39 cellular contexts compared by ENCODE assay signal in the genomic region with DNA sequence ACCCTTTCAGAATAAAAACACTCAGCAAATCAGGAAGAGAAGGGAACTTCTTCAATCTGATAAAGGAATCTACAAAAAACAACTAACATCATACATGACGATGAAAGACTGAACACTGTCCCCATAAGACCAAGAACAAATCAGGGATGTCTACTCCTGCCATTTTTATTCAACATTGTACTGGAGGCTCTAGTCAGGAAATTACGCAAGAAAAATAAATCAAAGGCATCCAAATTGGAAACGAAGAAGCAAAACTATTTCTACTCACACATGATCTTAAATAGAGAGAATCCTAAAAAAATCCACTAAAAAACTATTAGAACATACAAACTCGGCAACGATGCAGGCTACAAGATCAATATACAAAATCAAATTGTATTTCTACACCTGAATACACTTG.
"Had no signal": no experiment of that assay in that cellular context is flagged by ENCODE, and none has a peak within 500 bp of the region (broad histone marks: within the 10 kb centered on the region; RNA-seq: fewer than 3 reads in every experiment).

No MANE protein-coding gene starts in this region.

- H3K4me1 Mint-ChIP-seq: activated T-helper 17 cell treated with anti-CD3 and anti-CD28 coated beads, Interleukin-2, amount 50 U/mL, for 72 hours had no signal

- H3K4me3 Mint-ChIP-seq: activated B cell treated with CpG ODN at 0.5 μM for 24 hours; activated CD4-positive, alpha-beta memory T cell treated with anti-CD3 and anti-CD28 coated beads, Interleukin-2, amount 10 ng/mL, durations not matched to agents 7 days and 5 days; activated CD8-positive, alpha-beta memory T cell treated with anti-CD3 and anti-CD28 coated beads, Interleukin-2, amount 10 ng/mL, durations not matched to agents 7 days and 5 days; activated naive CD8-positive, alpha-beta T cell treated with anti-CD3 and anti-CD28 coated beads for 36 hours; activated T-cell treated with anti-CD3 and anti-CD28 coated beads, Interleukin-2, amount 50 U/mL, for 72 hours; activated T-helper 17 cell treated with anti-CD3 and anti-CD28 coated beads, Interleukin-2, amount 50 U/mL, for 72 hours; T-cell had no signal

- H3K27me3 ChIP-seq: ascending aorta, cardiac muscle cell, MG63 had no signal

- H3K4me3 ChIP-seq: ascending aorta, cardiac muscle cell, MG63, PC-9 had no signal

- H3K9me3 ChIP-seq: ascending aorta, MG63 had no signal

- H3K27ac Mint-ChIP-seq: activated B cell treated with CpG ODN at 0.5 μM for 24 hours; activated CD4-positive, alpha-beta memory T cell treated with anti-CD3 and anti-CD28 coated beads, Interleukin-2, amount 10 ng/mL, durations not matched to agents 7 days and 5 days; activated CD8-positive, alpha-beta memory T cell treated with anti-CD3 and anti-CD28 coated beads, Interleukin-2, amount 10 ng/mL, durations not matched to agents 7 days and 5 days; activated naive CD8-positive, alpha-beta T cell treated with anti-CD3 and anti-CD28 coated beads for 36 hours; activated T-cell treated with anti-CD3 and anti-CD28 coated beads, Interleukin-2, amount 50 U/mL, for 72 hours; activated T-helper 17 cell treated with anti-CD3 and anti-CD28 coated beads, Interleukin-2, amount 50 U/mL, for 72 hours; T-cell had no signal

- ATAC-seq: activated CD8-positive, alpha-beta memory T cell treated with anti-CD3 and anti-CD28 coated beads, Interleukin-2, amount 10 ng/mL, durations not matched to agents 7 days and 5 days; activated T-cell treated with anti-CD3 and anti-CD28 coated beads, Interleukin-2, amount 50 U/mL, for 72 hours; activated T-helper 17 cell treated with anti-CD3 and anti-CD28 coated beads, Interleukin-2, amount 50 U/mL, for 72 hours; Right ventricle myocardium inferior; SK-N-SH treated with all-trans-retinoic acid at 6 μM for 48 hours; T-cell had no signal

- H3K27ac ChIP-seq: ascending aorta, cardiac muscle cell, PC-9, RWPE1, VCaP had no signal

- H3K9me3 Mint-ChIP-seq: activated B cell treated with CpG ODN at 0.5 μM for 24 hours; activated CD4-positive, alpha-beta memory T cell treated with anti-CD3 and anti-CD28 coated beads, Interleukin-2, amount 10 ng/mL, durations not matched to agents 7 days and 5 days; activated naive CD8-positive, alpha-beta T cell treated with anti-CD3 and anti-CD28 coated beads for 36 hours; activated T-cell treated with anti-CD3 and anti-CD28 coated beads, Interleukin-2, amount 50 U/mL, for 72 hours; activated T-helper 17 cell treated with anti-CD3 and anti-CD28 coated beads, Interleukin-2, amount 50 U/mL, for 72 hours; T-cell had no signal

- H3K27me3 Mint-ChIP-seq: activated B cell treated with CpG ODN at 0.5 μM for 24 hours; activated CD4-positive, alpha-beta memory T cell treated with anti-CD3 and anti-CD28 coated beads, Interleukin-2, amount 10 ng/mL, durations not matched to agents 7 days and 5 days; activated CD8-positive, alpha-beta memory T cell treated with anti-CD3 and anti-CD28 coated beads, Interleukin-2, amount 10 ng/mL, durations not matched to agents 7 days and 5 days; activated naive CD8-positive, alpha-beta T cell treated with anti-CD3 and anti-CD28 coated beads for 36 hours; activated T-helper 17 cell treated with anti-CD3 and anti-CD28 coated beads, Interleukin-2, amount 50 U/mL, for 72 hours; T-cell had no signal

- DNase-seq: activated B cell treated with CpG ODN at 0.5 μM for 24 hours; activated CD4-positive, alpha-beta memory T cell treated with anti-CD3 and anti-CD28 coated beads, Interleukin-2, amount 10 ng/mL, durations not matched to agents 7 days and 5 days; activated CD4-positive, alpha-beta T cell treated with anti-CD3 and anti-CD28 coated beads for 48 hours; activated CD4-positive, CD25-positive, alpha-beta regulatory T cell treated with anti-CD3 and anti-CD28 coated beads, Interleukin-2, amount 50 U/mL, for 72 hours; activated CD8-positive, alpha-beta memory T cell treated with anti-CD3 and anti-CD28 coated beads for 24 hours; activated CD8-positive, alpha-beta memory T cell treated with anti-CD3 and anti-CD28 coated beads, Interleukin-2, amount 10 ng/mL, durations not matched to agents 7 days and 5 days; activated effector memory CD4-positive, alpha-beta T cell treated with anti-CD3 and anti-CD28 coated beads, Interleukin-2, amount 50 U/mL, for 16 hours; activated naive CD4-positive, alpha-beta T cell; activated naive CD4-positive, alpha-beta T cell treated with anti-CD3 and anti-CD28 coated beads, Interleukin-2, amount 50 U/mL, for 16 hours; activated naive CD8-positive, alpha-beta T cell treated with anti-CD3 and anti-CD28 coated beads for 36 hours; activated T-cell treated with anti-CD3 and anti-CD28 coated beads, Interleukin-2, amount 50 U/mL, for 1 hour; activated T-cell treated with anti-CD3 and anti-CD28 coated beads, Interleukin-2, amount 50 U/mL, for 72 hours; amygdala; Kasumi-1; MG63; MV-4-11; NCI-H1092; NCI-H1417; NCI-H146; NCI-H187; NCI-H2029 treated with DMSO at 0.1 percent for 48 hours; NCI-H2107; NCI-H2171; NCI-H510A; NCI-H526; NCI-H748 treated with DMSO at 0.1 percent for 48 hours; NK-92 treated with Interleukin-12 subunit alpha and Interleukin-12 subunit beta, amount 100 ng/mL, for 24 hours; PC-9; SIG-M5; T-cell; T-helper 2 cell; T-helper 9 cell had no signal
